ENCODE assay signal across 8 cellular contexts in genomic region chr6:142850653-142851434, GRCh38.
DNase-seq lines count a peak whose midpoint lies in the region; ATAC-seq, FAIRE-seq and TF ChIP-seq lines count a peak whose summit lies in the region.

No MANE protein-coding gene starts in this region.

- H3K4me3 ChIP-seq in K562: no peak overlapping the region

- no peak overlapping the region for H3K9ac ChIP-seq in K562 (ENCODE audit: insufficient read depth in 1 of 2, low read depth in 2 of 2, low read length in 2 of 2)

- peaks cover 13 to 18% of the 10 kb centered on the region in 2 experiments; a peak in 4 of 5 replicates for H3K27me3 ChIP-seq in K562 (ENCODE audit: control insufficient read depth in 2 of 2, insufficient read depth in 2 of 2, low read length in 2 of 2)

- no TSS peak for BruUV-seq in K562 (replicated peaks; lab: Mats Ljungman, UMichigan)

- no peaks in the 10 kb centered on the region for H4K20me1 ChIP-seq in K562 (replicated peaks; ENCODE audit: control insufficient read depth, insufficient read depth, low read length)

- H3K79me2 ChIP-seq in K562 (ENCODE audit: control insufficient read depth, insufficient read depth, low read length): no peaks in the 10 kb centered on the region

- POLR2A ChIA-PET in K562 (lab: Yijun Ruan, JAX): no interaction called here

- H2AFZ ChIP-seq in K562 (ENCODE audit: low read depth, low read length): no peak overlapping the region

- H3K36me3 ChIP-seq in KOPT-K1 (ENCODE audit: insufficient read depth, low read length) (no peaks in the 10 kb centered on the region), K562 (ENCODE audit: control insufficient read depth, insufficient read depth, low read length) (no peaks in the 10 kb centered on the region)

- TF ChIP-seq CTCF in K562 (IDR thresholded peaks at IDR 0.05 in 2 of 3, conservative IDR thresholded peaks at IDR 0.05 in 1 of 3; ENCODE audit: insufficient read depth in 2 of 3, low read depth in 1 of 3, low read length in 3 of 3): no peak

- intact Hi-C loops in K562 (cut with micrococcal nuclease): no loop called here

- TF ChIP-seq POLR2A in K562 (conservative IDR thresholded peaks at IDR 0.05): no peak
- TF ChIP-seq POLR2A in erythroblast (IDR thresholded peaks at IDR 0.05; ENCODE audit: low read length): no peak

- no peaks in the 10 kb centered on the region for H3K9me3 ChIP-seq in KOPT-K1 (ENCODE audit: insufficient read depth, low read length, poor library complexity, severe bottlenecking)
- H3K9me3 ChIP-seq in K562 (replicated peaks; ENCODE audit: control insufficient read depth, insufficient read depth, low read depth, low read length): no peaks in the 10 kb centered on the region

- in situ Hi-C loops in K562 (cut with MboI): no loop called here

- H3K4me1 ChIP-seq in K562 (replicated peaks in 1 of 2; ENCODE audit: control insufficient read depth in 2 of 2, insufficient read depth in 2 of 2, low read length in 2 of 2): 0 out of 5 replicates have a peak, but pooled peaks cover 0 to 1% of the 10 kb centered on the region in 2 experiments

- CTCF ChIA-PET in K562 (lab: Yijun Ruan, JAX; ENCODE audit: low intra/inter-chr PET ratio): no interaction called here

- no peaks in the 10 kb centered on the region for H3K9me1 ChIP-seq in K562 (ENCODE audit: control insufficient read depth, insufficient read depth, low read length)

- TF ChIP-seq EP300 in K562 (IDR thresholded peaks at IDR 0.05; ENCODE audit: low read length): no peak

- 1% methylated on average over 3 of the region's 3 CpGs for WGBS in K562 (ENCODE audit: insufficient coverage, low coverage, missing lambda C conversion rate)

- DNase-seq in COLO668 (lab: John Stamatoyannopoulos, UW; ENCODE audit: unreplicated experiment) (peak; percentile 29), K562 (ENCODE audit: extremely low read depth in 1 of 4, low spot score in 3 of 4) (no peak), NCI-H187 (lab: John Stamatoyannopoulos, UW) (no peak), substantia nigra (lab: John Stamatoyannopoulos, UW) (no peak), epidermal melanocyte (ENCODE audit: insufficient read length, low spot score) (no peak), erythroblast (lab: John Stamatoyannopoulos, UW) (no peak)

- peak overlapping the region; percentile 14 for H3K27ac ChIP-seq in KOPT-K1 (ENCODE audit: low read depth, low read length, poor library complexity, severe bottlenecking)
- H3K27ac ChIP-seq in K562 (ENCODE audit: extremely low read depth, low read depth, low read length): no peak overlapping the region
- no peak overlapping the region for H3K27ac ChIP-seq in substantia nigra (ENCODE audit: low read depth, low read length, poor library complexity, severe bottlenecking)

- TF ChIP-seq RAD21 in K562 (CRISPR knock-in tag; conservative IDR thresholded peaks at IDR 0.05 in 1 of 2, IDR thresholded peaks at IDR 0.05 in 1 of 2): no peak

- ATAC-seq in GM21360 (IDR thresholded peaks at IDR 0.05; ENCODE audit: unreplicated experiment): peak; percentile 46
- ATAC-seq in K562: no peak

- H3K4me2 ChIP-seq in K562 (ENCODE audit: insufficient read depth, low read length): no peak overlapping the region

- no peak for FAIRE-seq in K562 (lab: Jason Lieb, UNC)

TF ChIP-seq in K562, 482 proteins besides CTCF, POLR2A, EP300 and RAD21:
- peak; percentile 65 for TF ChIP-seq NFIX (CRISPR knock-in tag; IDR thresholded peaks at IDR 0.05; ENCODE audit: low read depth)
- TF ChIP-seq SMC3 (conservative IDR thresholded peaks at IDR 0.05; ENCODE audit: insufficient read depth, low read depth, low read length): no peak
- no peak for TF ChIP-seq E2F3 (CRISPR knock-in tag; IDR thresholded peaks at IDR 0.05)
- TF ChIP-seq CHD4 (IDR thresholded peaks at IDR 0.05; ENCODE audit: insufficient read depth, insufficient replicate concordance, low read depth, low read length, poor library complexity, severe bottlenecking): no peak
- peak; percentile 83 for TF ChIP-seq NFIC (IDR thresholded peaks at IDR 0.05)
